In genomic region chr9:129111143-129111761, GRCh38 we compare ENCODE assay signal across 8 cellular contexts. TPM values are rescaled to one million over a fixed set of nuclear protein-coding genes. Genes with fewer than 3 reads are reported as not detected.
DNase-seq lines count a peak whose midpoint lies in the region; ATAC-seq lines count a peak whose summit lies in the region.

PTPA (plus strand) TSS chr9:129111415; CDS start chr9:129111601, 186 bp downstream.

- peaks cover 17% of the 10 kb centered on the region for H3K36me3 ChIP-seq in BLaER1
- H3K36me3 ChIP-seq in ectodermal cell (ENCODE audit: control insufficient read depth, insufficient read depth, low read length), result no peaks in the 10 kb centered on the region

- H3K9ac ChIP-seq in BLaER1, result peak within 1 kb of the TSS; percentile 92

- H3K27ac Mint-ChIP-seq in activated CD8-positive, alpha-beta T cell treated with anti-CD3 and anti-CD28 coated beads, Interleukin-2, amount 10 ng/mL, durations not matched to agents 7 days and 5 days, result peak within 1 kb of the TSS; percentile 98

- peak within 1 kb of the TSS; percentile 96 for H3K4me3 Mint-ChIP-seq in activated CD8-positive, alpha-beta T cell treated with anti-CD3 and anti-CD28 coated beads, Interleukin-2, amount 10 ng/mL, durations not matched to agents 7 days and 5 days

- peaks cover 55% of the 10 kb centered on the region for H3K4me1 ChIP-seq in BLaER1
- no peaks in the 10 kb centered on the region for H3K4me1 ChIP-seq in ectodermal cell (ENCODE audit: control insufficient read depth, insufficient read depth, low read length)

- peak within 1 kb of the TSS; percentile 92 for H3K27ac ChIP-seq in BLaER1
- H3K27ac ChIP-seq in ectodermal cell (ENCODE audit: insufficient read depth, low read depth, low read length, poor library complexity, severe bottlenecking), result peak within 1 kb of the TSS; percentile 83

- DNase-seq in NCI-H82 treated with DMSO at 0.1 percent for 48 hours (lab: John Stamatoyannopoulos, UW; ENCODE audit: unreplicated experiment) (peak; percentile 51), lung microvascular endothelial cell (ENCODE audit: low read depth in 2 of 2) (peak; percentile 91 to 94)
- DNase-seq in activated CD8-positive, alpha-beta T cell treated with anti-CD3 and anti-CD28 coated beads, Interleukin-2, amount 10 ng/mL, durations not matched to agents 7 days and 5 days, result peak; percentile 91
- DNase-seq in stimulated activated CD8-positive, alpha-beta memory T cell treated with anti-CD3 and anti-CD28 coated beads, Interleukin-12 subunit alpha, Interleukin-12 subunit beta, amount 100 ng/mL, for 1 hour (ENCODE audit: low read depth), result peak; percentile 75

- H3K4me2 ChIP-seq in BLaER1, result peak within 1 kb of the TSS; percentile 98

- H3K9me3 Mint-ChIP-seq in activated CD8-positive, alpha-beta T cell treated with anti-CD3 and anti-CD28 coated beads, Interleukin-2, amount 10 ng/mL, durations not matched to agents 7 days and 5 days (ENCODE audit: insufficient read depth), result no peaks in the 10 kb centered on the region

- H3K9me3 ChIP-seq in BLaER1 (no peaks in the 10 kb centered on the region), ectodermal cell (ENCODE audit: control insufficient read depth, low read length) (no peaks in the 10 kb centered on the region)

- H3K27me3 Mint-ChIP-seq in activated CD8-positive, alpha-beta T cell treated with anti-CD3 and anti-CD28 coated beads, Interleukin-2, amount 10 ng/mL, durations not matched to agents 7 days and 5 days (ENCODE audit: low read depth), result peaks cover 4% of the 10 kb centered on the region

- H3K27me3 ChIP-seq in BLaER1 (no peaks in the 10 kb centered on the region), ectodermal cell (ENCODE audit: control insufficient read depth, insufficient read depth, low read length, poor library complexity, severe bottlenecking) (peaks cover 21% of the 10 kb centered on the region)

- POLR2A ChIA-PET in activated CD8-positive, alpha-beta T cell treated with anti-CD3 and anti-CD28 coated beads, Interleukin-2, amount 10 ng/mL, durations not matched to agents 7 days and 5 days (lab: Charles Lee), result interaction anchor here (0.7 to 1.5 kb wide), 7 partner anchors 11 to 475 kb away, joined by 3 to 6 read pairs (median 3); partner anchors contain the start of gene IER5L

- H3K4me1 Mint-ChIP-seq in activated CD8-positive, alpha-beta T cell treated with anti-CD3 and anti-CD28 coated beads, Interleukin-2, amount 10 ng/mL, durations not matched to agents 7 days and 5 days (ENCODE audit: low read depth), result peaks cover 40% of the 10 kb centered on the region

- CTCF ChIA-PET in activated CD8-positive, alpha-beta T cell treated with anti-CD3 and anti-CD28 coated beads, Interleukin-2, amount 10 ng/mL, durations not matched to agents 7 days and 5 days (lab: Charles Lee), result interaction anchor here (1.9 to 4.4 kb wide), 4 partner anchors 20 to 513 kb away, joined by 6 to 39 read pairs (median 9); no protein-coding TSS in a partner anchor

- ATAC-seq in GM19351 (IDR thresholded peaks at IDR 0.05; ENCODE audit: unreplicated experiment) (peak; percentile 77), HG03469 (IDR thresholded peaks at IDR 0.05; ENCODE audit: unreplicated experiment) (peak; percentile 37)
- peak; percentile 92 for ATAC-seq in activated CD8-positive, alpha-beta T cell treated with anti-CD3 and anti-CD28 coated beads, Interleukin-2, amount 10 ng/mL, durations not matched to agents 7 days and 5 days

- WGBS in ectodermal cell, 2 experiments, result 0 to 1% methylated on average over 66 of the region's 66 CpGs

- H4K20me1 ChIP-seq in BLaER1, result peaks cover 28% of the 10 kb centered on the region

- H3K4me3 ChIP-seq in BLaER1 (peak within 1 kb of the TSS; percentile 90), ectodermal cell (ENCODE audit: insufficient read depth, low read depth, low read length) (peak within 1 kb of the TSS; percentile 77)

- peaks cover 5% of the 10 kb centered on the region for H3K36me3 Mint-ChIP-seq in activated CD8-positive, alpha-beta T cell treated with anti-CD3 and anti-CD28 coated beads, Interleukin-2, amount 10 ng/mL, durations not matched to agents 7 days and 5 days (ENCODE audit: low read depth)

RNA-seq across cellular contexts. Expression of gene PTPA, which starts in this region (rescaled TPM):
- 100 to 1,000 TPM; 114 to 125 TPM for total RNA-seq in activated CD8-positive, alpha-beta T cell treated with anti-CD3 and anti-CD28 coated beads, Interleukin-2, amount 10 ng/mL, durations not matched to agents 7 days and 5 days
- 169 TPM for polyA plus RNA-seq in ectodermal cell (2013, experiment 1 of 4)
- polyA plus RNA-seq in ectodermal cell (2013, experiment 2 of 4), result 180 TPM
- polyA plus RNA-seq in ectodermal cell (2013, experiment 3 of 4), result 125 TPM
- 143 TPM for polyA plus RNA-seq in ectodermal cell (2013, experiment 4 of 4)
- 86.1 and 94.8 TPM in 2 replicates for total RNA-seq in lung microvascular endothelial cell

Comparison
In these comparisons a context has a peak if more than half of its experiments do, and no peak if none do; other contexts are left out.
1. Peak in every context shown above with its lines: DNase-seq, ATAC-seq, H3K4me3 ChIP-seq and H3K27ac ChIP-seq.
2. ATAC-seq: peak in every context shown above with its lines; median percentile 92 in activated CD8-positive, alpha-beta T cell treated with anti-CD3 and anti-CD28 coated beads, Interleukin-2, amount 10 ng/mL, durations not matched to agents 7 days and 5 days; 77 in GM19351; 37 in HG03469.